Comparison of ENCODE assay signal across 7 cellular contexts in the genomic region with DNA sequence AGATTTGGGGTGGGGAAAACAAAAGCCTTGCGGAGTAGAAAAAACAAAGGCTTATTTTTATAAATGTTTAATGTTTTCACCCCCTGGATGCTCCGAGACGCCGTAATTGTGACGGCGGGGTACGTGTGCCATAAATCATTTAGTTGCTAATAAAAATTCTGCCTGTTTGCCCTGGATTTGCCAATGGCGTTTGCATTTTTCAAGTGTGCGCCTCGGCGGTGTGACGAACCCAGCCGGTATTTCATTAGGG. TPM values are rescaled to one million over a fixed set of nuclear protein-coding genes. Genes with fewer than 3 reads are reported as not detected.
DNase-seq lines count a peak whose midpoint lies in the region; ATAC-seq and TF ChIP-seq lines count a peak whose summit lies in the region.

No MANE protein-coding gene starts in this region.

- H3K79me2 ChIP-seq in HCT116 (ENCODE audit: insufficient read depth, low read length): peaks cover 76% of the 10 kb centered on the region

- RAD21 ChIA-PET in HCT116 (lab: Charles Lee; ENCODE audit: low non-redundant PET in 1 of 2, low total read pairs in 2 of 2, uncharacterized antibody in 2 of 2, unreplicated experiment in 2 of 2): interaction anchor here in 1 of 2 experiments (0.8 kb wide), 1 partner anchor 29 kb away, joined by 3 read pairs; no protein-coding TSS in a partner anchor

- H2AFZ ChIP-seq in HCT116 (ENCODE audit: low read depth, low read length, poor library complexity, severe bottlenecking): no peak overlapping the region

- intact Hi-C loops in HCT116 (cut with micrococcal nuclease): no loop called here

- TF ChIP-seq POLR2A in HCT116 (IDR thresholded peaks at IDR 0.05; ENCODE audit: borderline replicate concordance, extremely low read depth, insufficient read depth, insufficient read length): no peak

- H3K9me2 ChIP-seq in HCT116 (ENCODE audit: insufficient read depth): no peaks in the 10 kb centered on the region

- POLR2A ChIA-PET in HCT116 (lab: Charles Lee): interaction anchor here (1.0 to 2.1 kb wide), 3 partner anchors 10 to 29 kb away, joined by 5 to 6 read pairs (median 6); no protein-coding TSS in a partner anchor

- CTCF ChIA-PET in HCT116 (lab: Charles Lee): interaction anchor here (1.0 to 1.5 kb wide), 2 partner anchors 60 to 141 kb away, joined by 4 to 5 read pairs; no protein-coding TSS in a partner anchor

- no peak for TF ChIP-seq CTCF in HCT116 (IDR thresholded peaks at IDR 0.05 in 2 of 3, conservative IDR thresholded peaks at IDR 0.05 in 1 of 3; ENCODE audit: borderline replicate concordance in 1 of 3, insufficient read depth in 1 of 3, low read depth in 2 of 3, low read length in 2 of 3)
- no peak for TF ChIP-seq CTCF in fibroblast of villous mesenchyme (IDR thresholded peaks at IDR 0.05; ENCODE audit: insufficient read depth, low read depth, low read length)

- DNase-seq in HCT116 (ENCODE audit: low read depth, low spot score) (no peak), RKO (ENCODE audit: low spot score) (peak; percentile 65), fibroblast of villous mesenchyme (ENCODE audit: low read depth) (peak; percentile 83), skeletal muscle cell (ENCODE audit: low read depth) (no peak), COLO668 (lab: John Stamatoyannopoulos, UW; ENCODE audit: unreplicated experiment) (no peak), DMS53 (lab: John Stamatoyannopoulos, UW) (no peak)

- no peak for ATAC-seq in HCT116
- no peak for ATAC-seq in GM21737 (IDR thresholded peaks at IDR 0.05; ENCODE audit: unreplicated experiment)

- H3K36me3 ChIP-seq in HCT116 (ENCODE audit: control insufficient read depth in 1 of 2, insufficient read depth in 2 of 2, low read length in 2 of 2): no peaks in the 10 kb centered on the region

- H4K20me1 ChIP-seq in HCT116 (ENCODE audit: insufficient read depth): no peaks in the 10 kb centered on the region

- H3K9me3 ChIP-seq in HCT116 (ENCODE audit: control insufficient read depth in 1 of 2, insufficient read depth in 1 of 2, low read depth in 1 of 2, low read length in 2 of 2): no peaks in the 10 kb centered on the region

- H3K4me3 ChIP-seq in HCT116 (replicated peaks in 1 of 2; ENCODE audit: low read depth in 1 of 2, low read length in 2 of 2) (peak overlapping the region; percentile 81 to 87), fibroblast of villous mesenchyme (ENCODE audit: low read depth, low read length) (peak overlapping the region; percentile 89), skeletal muscle cell (ENCODE audit: low read depth, low read length) (peak overlapping the region; percentile 96)

- peak overlapping the region; percentile 98 for H3K27ac ChIP-seq in HCT116 (ENCODE audit: low read depth, low read length)

- H3K27me3 ChIP-seq in HCT116 (ENCODE audit: insufficient read depth, low read length): no peaks in the 10 kb centered on the region

- BruUV-seq in HCT116 (replicated peaks; lab: Mats Ljungman, UMichigan): no TSS peak

- peaks cover 17 to 50% of the 10 kb centered on the region in 2 experiments for H3K4me1 ChIP-seq in HCT116 (ENCODE audit: control insufficient read depth in 1 of 2, insufficient read depth in 2 of 2, low read length in 2 of 2)

- H3K9ac ChIP-seq in HCT116 (ENCODE audit: low read length): peak overlapping the region; percentile 98

- H3K4me2 ChIP-seq in HCT116 (ENCODE audit: low read length): peak overlapping the region; percentile 98

- no peak for TF ChIP-seq RAD21 in HCT116 (IDR thresholded peaks at IDR 0.05; ENCODE audit: low read depth)

TF ChIP-seq in HCT116, 20 proteins besides CTCF, POLR2A, EP300 and RAD21:
- TF ChIP-seq, protein P1, sequence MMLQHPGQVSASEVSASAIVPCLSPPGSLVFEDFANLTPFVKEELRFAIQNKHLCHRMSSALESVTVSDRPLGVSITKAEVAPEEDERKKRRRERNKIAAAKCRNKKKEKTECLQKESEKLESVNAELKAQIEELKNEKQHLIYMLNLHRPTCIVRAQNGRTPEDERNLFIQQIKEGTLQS (IDR thresholded peaks at IDR 0.05): no peak
- no peak for TF ChIP-seq EZH2phosphoT487 (IDR thresholded peaks at IDR 0.05; ENCODE audit: borderline replicate concordance)
- TF ChIP-seq TCF7L2 (IDR thresholded peaks at IDR 0.05; ENCODE audit: borderline replicate concordance, extremely low read depth, insufficient read depth, insufficient read length): no peak
- TF ChIP-seq, protein P2, sequence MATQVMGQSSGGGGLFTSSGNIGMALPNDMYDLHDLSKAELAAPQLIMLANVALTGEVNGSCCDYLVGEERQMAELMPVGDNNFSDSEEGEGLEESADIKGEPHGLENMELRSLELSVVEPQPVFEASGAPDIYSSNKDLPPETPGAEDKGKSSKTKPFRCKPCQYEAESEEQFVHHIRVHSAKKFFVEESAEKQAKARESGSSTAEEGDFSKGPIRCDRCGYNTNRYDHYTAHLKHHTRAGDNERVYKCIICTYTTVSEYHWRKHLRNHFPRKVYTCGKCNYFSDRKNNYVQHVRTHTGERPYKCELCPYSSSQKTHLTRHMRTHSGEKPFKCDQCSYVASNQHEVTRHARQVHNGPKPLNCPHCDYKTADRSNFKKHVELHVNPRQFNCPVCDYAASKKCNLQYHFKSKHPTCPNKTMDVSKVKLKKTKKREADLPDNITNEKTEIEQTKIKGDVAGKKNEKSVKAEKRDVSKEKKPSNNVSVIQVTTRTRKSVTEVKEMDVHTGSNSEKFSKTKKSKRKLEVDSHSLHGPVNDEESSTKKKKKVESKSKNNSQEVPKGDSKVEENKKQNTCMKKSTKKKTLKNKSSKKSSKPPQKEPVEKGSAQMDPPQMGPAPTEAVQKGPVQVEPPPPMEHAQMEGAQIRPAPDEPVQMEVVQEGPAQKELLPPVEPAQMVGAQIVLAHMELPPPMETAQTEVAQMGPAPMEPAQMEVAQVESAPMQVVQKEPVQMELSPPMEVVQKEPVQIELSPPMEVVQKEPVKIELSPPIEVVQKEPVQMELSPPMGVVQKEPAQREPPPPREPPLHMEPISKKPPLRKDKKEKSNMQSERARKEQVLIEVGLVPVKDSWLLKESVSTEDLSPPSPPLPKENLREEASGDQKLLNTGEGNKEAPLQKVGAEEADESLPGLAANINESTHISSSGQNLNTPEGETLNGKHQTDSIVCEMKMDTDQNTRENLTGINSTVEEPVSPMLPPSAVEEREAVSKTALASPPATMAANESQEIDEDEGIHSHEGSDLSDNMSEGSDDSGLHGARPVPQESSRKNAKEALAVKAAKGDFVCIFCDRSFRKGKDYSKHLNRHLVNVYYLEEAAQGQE (IDR thresholded peaks at IDR 0.05; ENCODE audit: low read depth): no peak
- TF ChIP-seq CBX3 (IDR thresholded peaks at IDR 0.05; ENCODE audit: low read depth): no peak
- no peak for TF ChIP-seq ELF1 (IDR thresholded peaks at IDR 0.05; ENCODE audit: borderline replicate concordance, low read depth)
- TF ChIP-seq SRF (IDR thresholded peaks at IDR 0.05; ENCODE audit: low read depth): no peak
- TF ChIP-seq POLR2AphosphoS5 (IDR thresholded peaks at IDR 0.05; ENCODE audit: low read depth, low read length): no peak; the same call in 1 of the 2 replicates
TF ChIP-seq in HCT116: peak in this region for 0.

RNA-seq across cellular contexts. Expression of a gene that starts 2.5 kb away (rescaled TPM):
- total RNA-seq in HCT116 (2021; ENCODE audit: unreplicated experiment): 101 TPM
- polyA plus RNA-seq in HCT116 (2012): 65.0 and 67.6 TPM in 2 replicates
- 54.4 and 78.0 TPM in 2 replicates for total RNA-seq in fibroblast of villous mesenchyme

Comparison
In these comparisons a context has a peak if more than half of its experiments do, and no peak if none do; other contexts are left out.
1. DNase-seq: peak in RKO (single experiment) and fibroblast of villous mesenchyme (single experiment); none in HCT116 (single experiment), skeletal muscle cell (single experiment), COLO668 (single experiment) and DMS53 (single experiment).
2. Peak in every context shown above with its lines, with median percentiles within 50 percentile points of each other: H3K4me3 ChIP-seq.